25 cellular contexts compared by ENCODE assay signal in genomic region chr18:56189615-56190014, GRCh38.
"Had no signal": no experiment of that assay in that cellular context is flagged by ENCODE, and none has a peak within 500 bp of the region (broad histone marks: within the 10 kb centered on the region; RNA-seq: fewer than 3 reads in every experiment).

No MANE protein-coding gene starts in this region.

- H3K4me3 ChIP-seq: left lung, mucosa of descending colon, neural progenitor cell, prostate gland, sigmoid colon, thoracic aorta, transverse colon, upper lobe of right lung, uterus had no signal

- H3K27me3 Mint-ChIP-seq: effector memory CD8-positive, alpha-beta T cell; naive B cell; natural killer cell treated with Interleukin-12 subunit alpha and Interleukin-12 subunit beta and Interleukin-15 and Interleukin-18, amount 100 ng/mL, for 72 hours had no signal

- H3K9me3 ChIP-seq: left lung, prostate gland, sigmoid colon, thoracic aorta, transverse colon, upper lobe of right lung, uterus had no signal

- H3K4me1 Mint-ChIP-seq: stimulated activated effector memory CD8-positive, alpha-beta T cell treated with anti-CD3 and anti-CD28 coated beads, Interleukin-12 subunit alpha, Interleukin-12 subunit beta, amount 100 ng/mL, for 72 hours had no signal

- FAIRE-seq: endometrium, frontal cortex, kidney had no signal

- H3K36me3 Mint-ChIP-seq: mesothelial cell of epicardium; naive B cell; natural killer cell treated with Interleukin-12 subunit alpha and Interleukin-12 subunit beta and Interleukin-15 and Interleukin-18, amount 100 ng/mL, for 72 hours; neural progenitor cell; stimulated activated effector memory CD8-positive, alpha-beta T cell treated with anti-CD3 and anti-CD28 coated beads, Interleukin-12 subunit alpha, Interleukin-12 subunit beta, amount 100 ng/mL, for 72 hours had no signal

- H3K4me2 ChIP-seq: neural progenitor cell had no signal

- H3K9me3 Mint-ChIP-seq: natural killer cell treated with Interleukin-12 subunit alpha and Interleukin-12 subunit beta and Interleukin-15 and Interleukin-18, amount 100 ng/mL, for 72 hours; neural progenitor cell had no signal

- H3K4me3 Mint-ChIP-seq: effector memory CD8-positive, alpha-beta T cell; mesothelial cell of epicardium; naive B cell; natural killer cell treated with Interleukin-12 subunit alpha and Interleukin-12 subunit beta and Interleukin-15 and Interleukin-18, amount 100 ng/mL, for 72 hours; neural progenitor cell; stimulated activated effector memory CD8-positive, alpha-beta T cell treated with anti-CD3 and anti-CD28 coated beads, Interleukin-12 subunit alpha, Interleukin-12 subunit beta, amount 100 ng/mL, for 72 hours had no signal

- H3K9ac ChIP-seq: neural progenitor cell had no signal

- DNase-seq: cortex of kidney; effector memory CD8-positive, alpha-beta T cell; head of caudate nucleus; kidney; left lung; mesenchymal stem cell; mucosa of descending colon; naive B cell; nucleus accumbens; right cardiac atrium; sigmoid colon; stimulated activated CD4-positive, alpha-beta T cell treated with anti-CD3 and anti-CD28 coated beads, Interleukin-2, amount 100 ng/mL, for 24 hours; stimulated activated CD4-positive, alpha-beta T cell treated with anti-CD3 and anti-CD28 coated beads, Interleukin-4, amount 100 ng/mL, for 24 hours; stimulated activated naive CD8-positive, alpha-beta T cell treated with anti-CD3 and anti-CD28 coated beads, Interleukin-15, Interleukin-2, amounts not matched to agents 100 U/mL and 50 U/mL, for 24 hours; transverse colon; upper lobe of right lung; uterus had no signal

- ATAC-seq: effector memory CD8-positive, alpha-beta T cell; left lung; mucosa of descending colon; natural killer cell treated with Interleukin-12 subunit alpha and Interleukin-12 subunit beta and Interleukin-15 and Interleukin-18, amount 100 ng/mL, for 72 hours; right cardiac atrium; stimulated activated effector memory CD8-positive, alpha-beta T cell treated with anti-CD3 and anti-CD28 coated beads, Interleukin-12 subunit alpha, Interleukin-12 subunit beta, amount 100 ng/mL, for 72 hours; stimulated activated naive CD8-positive, alpha-beta T cell treated with anti-CD3 and anti-CD28 coated beads, Interleukin-15, Interleukin-2, amounts not matched to agents 100 U/mL and 50 U/mL, for 24 hours; upper lobe of right lung had no signal

- H3K27ac ChIP-seq: left lung, neural progenitor cell, prostate gland, sigmoid colon, thoracic aorta, transverse colon, upper lobe of right lung, uterus had no signal

- H3K27me3 ChIP-seq: left lung, neural progenitor cell, sigmoid colon, transverse colon, upper lobe of right lung, uterus had no signal

- H3K4me1 ChIP-seq: left lung, neural progenitor cell, prostate gland, sigmoid colon, transverse colon, upper lobe of right lung, uterus had no signal

- H2AFZ ChIP-seq: neural progenitor cell had no signal

- H3K27ac Mint-ChIP-seq: effector memory CD8-positive, alpha-beta T cell; mesothelial cell of epicardium; natural killer cell treated with Interleukin-12 subunit alpha and Interleukin-12 subunit beta and Interleukin-15 and Interleukin-18, amount 100 ng/mL, for 72 hours; neural progenitor cell; stimulated activated effector memory CD8-positive, alpha-beta T cell treated with anti-CD3 and anti-CD28 coated beads, Interleukin-12 subunit alpha, Interleukin-12 subunit beta, amount 100 ng/mL, for 72 hours had no signal

- H3K36me3 ChIP-seq: left lung, neural progenitor cell, prostate gland, sigmoid colon, thoracic aorta, transverse colon, upper lobe of right lung, uterus had no signal
